In the genomic region with DNA sequence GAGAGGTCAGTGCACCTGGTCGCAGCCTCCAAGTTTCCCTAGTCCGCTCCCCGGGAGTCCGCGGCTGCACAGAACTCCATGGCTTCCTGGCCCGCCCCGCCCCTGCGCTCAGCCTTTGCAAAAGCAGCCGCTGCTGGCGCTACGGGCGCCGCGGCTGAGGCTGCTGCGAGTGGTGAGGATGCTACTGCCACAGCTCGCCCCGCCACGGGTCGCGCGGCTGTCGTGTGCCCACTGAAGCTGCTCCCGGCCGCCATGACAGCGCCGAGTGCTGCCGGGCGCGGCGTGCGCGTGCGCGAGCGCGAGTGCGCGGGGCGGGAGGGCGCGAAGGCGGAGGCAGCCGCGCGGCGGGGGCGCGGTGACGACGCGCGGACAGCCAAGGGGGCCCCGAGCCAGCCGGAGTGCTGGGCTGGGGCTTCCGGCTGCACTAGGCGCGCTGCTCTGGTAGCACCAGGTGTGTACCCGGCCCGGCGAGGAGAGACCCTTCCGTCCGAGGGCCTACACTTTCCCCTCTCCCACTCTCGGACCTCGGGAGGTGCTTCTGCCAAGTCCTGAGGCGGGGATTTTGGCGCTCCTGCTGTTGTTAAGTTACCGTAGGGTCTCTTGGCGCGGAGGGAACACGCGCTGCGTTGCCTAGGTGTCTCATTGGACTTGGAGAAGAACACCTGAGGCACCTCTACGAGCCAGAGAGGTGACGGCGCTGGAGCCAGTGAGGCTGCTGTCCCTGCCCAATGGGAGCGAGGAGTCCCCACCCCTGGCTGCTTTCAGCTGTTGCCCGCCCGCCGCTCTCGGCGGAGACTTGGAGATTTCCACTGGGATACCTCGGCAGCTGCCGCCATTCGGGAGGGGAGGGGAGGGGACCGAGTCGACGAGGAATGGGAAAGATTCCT, we compare ENCODE assay signal across 8 cellular contexts. TPM values are rescaled to one million over a fixed set of nuclear protein-coding genes. Genes with fewer than 3 reads are reported as not detected.
DNase-seq lines count a peak whose midpoint lies in the region; ATAC-seq and TF ChIP-seq lines count a peak whose summit lies in the region.

No MANE protein-coding gene starts in this region.

- H3K36me3 ChIP-seq in ascending aorta, result no peaks in the 10 kb centered on the region

- H3K27ac ChIP-seq in ascending aorta, result peak overlapping the region; percentile 82 to 87

- peaks cover 0 to 2% of the 10 kb centered on the region in 2 donors for H3K4me1 ChIP-seq in ascending aorta

- H3K27me3 ChIP-seq in ascending aorta, result no peaks in the 10 kb centered on the region

- H3K9me3 ChIP-seq in ascending aorta, result no peaks in the 10 kb centered on the region

- DNase-seq in NCI-H146 (lab: John Stamatoyannopoulos, UW), result peak; percentile 91
- DNase-seq in T-helper 2 cell, result peak; percentile 69 to 94 (median 77)
- peak; percentile 16 to 82 for DNase-seq in ascending aorta (ENCODE audit: low spot score in 2 of 2)
- DNase-seq in hippocampal formation (lab: John Stamatoyannopoulos, UW), result peak; percentile 47 to 75
- DNase-seq in retinal pigment epithelial cell (ENCODE audit: low read depth), result no peak
- no peak for DNase-seq in cortex of kidney (lab: John Stamatoyannopoulos, UW)

- peak; percentile 97 for TF ChIP-seq POLR2A in GM18505 (IDR thresholded peaks at IDR 0.05; ENCODE audit: borderline replicate concordance, extremely low read depth, insufficient read depth, insufficient read length)

- ATAC-seq in GM18505 (IDR thresholded peaks at IDR 0.05; ENCODE audit: unreplicated experiment) (peak; percentile 78), HG02870 (IDR thresholded peaks at IDR 0.05; ENCODE audit: unreplicated experiment) (peak; percentile 71)

- intact Hi-C loops in ascending aorta (cut with DNase I), result loop anchor here (5.0 kb wide), 1 partner anchor 82 kb away; the partner anchor contains the start of gene RPS3A

- no peak for TF ChIP-seq CTCF in ascending aorta (IDR thresholded peaks at IDR 0.05)
- no peak for TF ChIP-seq CTCF in retinal pigment epithelial cell (conservative IDR thresholded peaks at IDR 0.05; ENCODE audit: low read depth, low read length)

- H3K4me3 ChIP-seq in ascending aorta, result peak overlapping the region; percentile 93 to 97
- H3K4me3 ChIP-seq in retinal pigment epithelial cell (ENCODE audit: low read length), result peak overlapping the region; percentile 99

RNA-seq across cellular contexts. Expression of gene LRBA, which starts 0.6 kb away (rescaled TPM):
- total RNA-seq in ascending aorta, result 15.2 TPM

Comparison
In these comparisons a context has a peak if more than half of its experiments do, and no peak if none do; other contexts are left out.
1. DNase-seq: peak in NCI-H146 (single experiment), T-helper 2 cell (5 of 5), ascending aorta (2 of 2) and hippocampal formation (2 of 2); none in retinal pigment epithelial cell (single experiment) and cortex of kidney (single experiment).